12 cellular contexts compared by ENCODE assay signal in genomic region chr5:139383993-139384590, GRCh38. TPM values are rescaled to one million over a fixed set of nuclear protein-coding genes. Genes with fewer than 3 reads are reported as not detected.
A peak's percentile ranks its signal among the peaks of the same experiment; 100 is the strongest.
DNase-seq lines count a peak whose midpoint lies in the region; ATAC-seq and TF ChIP-seq lines count a peak whose summit lies in the region.
"Had no signal": no experiment of that assay in that cellular context is flagged by ENCODE, and none has a peak within 500 bp of the region (broad histone marks: within the 10 kb centered on the region; RNA-seq: fewer than 3 reads in every experiment).

No MANE protein-coding gene starts in this region.

- H3K4me3 Mint-ChIP-seq in activated naive CD4-positive, alpha-beta T cell treated with anti-CD3 and anti-CD28 coated beads, Interleukin-2, amount 10 ng/mL, durations not matched to agents 7 days and 5 days, result peak overlapping the region; percentile 70
- H3K4me3 Mint-ChIP-seq in activated naive CD4-positive, alpha-beta T cell treated with anti-CD3 and anti-CD28 coated beads for 36 hours, result no peak overlapping the region
- peak overlapping the region; percentile 69 for H3K4me3 Mint-ChIP-seq in activated CD8-positive, alpha-beta T cell treated with anti-CD3 and anti-CD28 coated beads, Interleukin-2, amount 10 ng/mL, durations not matched to agents 7 days and 5 days

- no peak for DNase-seq in activated naive CD4-positive, alpha-beta T cell treated with anti-CD3 and anti-CD28 coated beads, Interleukin-2, amount 10 ng/mL, durations not matched to agents 7 days and 5 days
- no peak for DNase-seq in activated naive CD4-positive, alpha-beta T cell treated with anti-CD3 and anti-CD28 coated beads for 36 hours
- no peak for DNase-seq in activated CD8-positive, alpha-beta T cell treated with anti-CD3 and anti-CD28 coated beads, Interleukin-2, amount 10 ng/mL, durations not matched to agents 7 days and 5 days
- DNase-seq in lower lobe of right lung (no peak), thyroid gland (peak; percentile 34 to 42), BE2C (no peak), AG08396 (ENCODE audit: low spot score) (no peak), NCI-H526 treated with DMSO at 0.1 percent for 48 hours (lab: John Stamatoyannopoulos, UW) (no peak)
- DNase-seq: foreskin fibroblast, NCI-H2029 treated with DMSO at 0.1 percent for 48 hours had no signal

- H3K9me3 Mint-ChIP-seq in activated naive CD4-positive, alpha-beta T cell treated with anti-CD3 and anti-CD28 coated beads, Interleukin-2, amount 10 ng/mL, durations not matched to agents 7 days and 5 days, result no peaks in the 10 kb centered on the region
- H3K9me3 Mint-ChIP-seq in activated naive CD4-positive, alpha-beta T cell treated with anti-CD3 and anti-CD28 coated beads for 36 hours, result no peaks in the 10 kb centered on the region
- no peaks in the 10 kb centered on the region for H3K9me3 Mint-ChIP-seq in activated CD8-positive, alpha-beta T cell treated with anti-CD3 and anti-CD28 coated beads, Interleukin-2, amount 10 ng/mL, durations not matched to agents 7 days and 5 days (ENCODE audit: insufficient read depth)

- TF ChIP-seq CTCF in lower lobe of right lung (IDR thresholded peaks at IDR 0.05), result no peak
- TF ChIP-seq CTCF in thyroid gland (IDR thresholded peaks at IDR 0.05), result no peak
- TF ChIP-seq CTCF in BE2C (IDR thresholded peaks at IDR 0.05; ENCODE audit: low read depth, low read length), result no peak

- no peak for ATAC-seq in activated CD8-positive, alpha-beta T cell treated with anti-CD3 and anti-CD28 coated beads, Interleukin-2, amount 10 ng/mL, durations not matched to agents 7 days and 5 days
- no peak for ATAC-seq in lower lobe of right lung

- intact Hi-C loops in activated naive CD4-positive, alpha-beta T cell treated with anti-CD3 and anti-CD28 coated beads for 36 hours (cut with micrococcal nuclease), result no loop called here
- intact Hi-C loops in lower lobe of right lung (cut with DNase I) (no loop called here), thyroid gland (cut with DNase I) (no loop called here)

- H3K36me3 Mint-ChIP-seq in activated naive CD4-positive, alpha-beta T cell treated with anti-CD3 and anti-CD28 coated beads, Interleukin-2, amount 10 ng/mL, durations not matched to agents 7 days and 5 days, result no peaks in the 10 kb centered on the region
- no peaks in the 10 kb centered on the region for H3K36me3 Mint-ChIP-seq in activated naive CD4-positive, alpha-beta T cell treated with anti-CD3 and anti-CD28 coated beads for 36 hours (ENCODE audit: low read depth)
- peaks cover 3% of the 10 kb centered on the region for H3K36me3 Mint-ChIP-seq in activated CD8-positive, alpha-beta T cell treated with anti-CD3 and anti-CD28 coated beads, Interleukin-2, amount 10 ng/mL, durations not matched to agents 7 days and 5 days (ENCODE audit: low read depth)

- H3K27ac ChIP-seq in lower lobe of right lung (peak overlapping the region; percentile 80), thyroid gland (no peak overlapping the region)

- H3K4me1 ChIP-seq in lower lobe of right lung (peaks cover 18% of the 10 kb centered on the region), thyroid gland (peaks cover 12 to 29% of the 10 kb centered on the region in 2 donors), BE2C (peaks cover 19% of the 10 kb centered on the region)

- no peaks in the 10 kb centered on the region for H3K36me3 ChIP-seq in lower lobe of right lung
- no peaks in the 10 kb centered on the region for H3K36me3 ChIP-seq in thyroid gland
- H3K36me3 ChIP-seq in BE2C, result no peaks in the 10 kb centered on the region
- H3K36me3 ChIP-seq: right atrium auricular region had no signal

- CTCF ChIA-PET in activated naive CD4-positive, alpha-beta T cell treated with anti-CD3 and anti-CD28 coated beads, Interleukin-2, amount 10 ng/mL, durations not matched to agents 7 days and 5 days (lab: Charles Lee), result no interaction called here
- CTCF ChIA-PET in activated naive CD4-positive, alpha-beta T cell treated with anti-CD3 and anti-CD28 coated beads for 36 hours (lab: Charles Lee), result no interaction called here
- CTCF ChIA-PET in activated CD8-positive, alpha-beta T cell treated with anti-CD3 and anti-CD28 coated beads, Interleukin-2, amount 10 ng/mL, durations not matched to agents 7 days and 5 days (lab: Charles Lee), result interaction anchor here (1.2 kb wide), 1 partner anchor 42 kb away, joined by 3 read pairs; no protein-coding TSS in a partner anchor

- H3K27ac Mint-ChIP-seq in activated naive CD4-positive, alpha-beta T cell treated with anti-CD3 and anti-CD28 coated beads, Interleukin-2, amount 10 ng/mL, durations not matched to agents 7 days and 5 days, result peak overlapping the region; percentile 89
- no peak overlapping the region for H3K27ac Mint-ChIP-seq in activated naive CD4-positive, alpha-beta T cell treated with anti-CD3 and anti-CD28 coated beads for 36 hours
- peak overlapping the region; percentile 96 for H3K27ac Mint-ChIP-seq in activated CD8-positive, alpha-beta T cell treated with anti-CD3 and anti-CD28 coated beads, Interleukin-2, amount 10 ng/mL, durations not matched to agents 7 days and 5 days

- WGBS in thyroid gland, 2 donors, result 66 to 81% methylated on average over 6 of the region's 7 CpGs

- no peaks in the 10 kb centered on the region for H3K27me3 Mint-ChIP-seq in activated naive CD4-positive, alpha-beta T cell treated with anti-CD3 and anti-CD28 coated beads, Interleukin-2, amount 10 ng/mL, durations not matched to agents 7 days and 5 days
- H3K27me3 Mint-ChIP-seq in activated naive CD4-positive, alpha-beta T cell treated with anti-CD3 and anti-CD28 coated beads for 36 hours (ENCODE audit: low read depth), result no peaks in the 10 kb centered on the region
- no peaks in the 10 kb centered on the region for H3K27me3 Mint-ChIP-seq in activated CD8-positive, alpha-beta T cell treated with anti-CD3 and anti-CD28 coated beads, Interleukin-2, amount 10 ng/mL, durations not matched to agents 7 days and 5 days (ENCODE audit: low read depth)

- POLR2A ChIA-PET in activated CD8-positive, alpha-beta T cell treated with anti-CD3 and anti-CD28 coated beads, Interleukin-2, amount 10 ng/mL, durations not matched to agents 7 days and 5 days (lab: Charles Lee), result interaction anchor here (1.2 to 1.7 kb wide), 2 partner anchors 8 to 42 kb away, joined by 4 to 5 read pairs; no protein-coding TSS in a partner anchor

- H3K27me3 ChIP-seq in lower lobe of right lung (ENCODE audit: low read depth), result no peaks in the 10 kb centered on the region
- no peaks in the 10 kb centered on the region for H3K27me3 ChIP-seq in thyroid gland
- no peaks in the 10 kb centered on the region for H3K27me3 ChIP-seq in BE2C
- H3K27me3 ChIP-seq: right atrium auricular region had no signal

- H3K4me3 ChIP-seq in lower lobe of right lung, result no peak overlapping the region
- no peak overlapping the region for H3K4me3 ChIP-seq in thyroid gland (replicated peaks in 1 of 3)
- no peak overlapping the region for H3K4me3 ChIP-seq in BE2C (ENCODE audit: low read depth, low read length)

- H3K9me3 ChIP-seq in lower lobe of right lung (no peaks in the 10 kb centered on the region), thyroid gland (no peaks in the 10 kb centered on the region), BE2C (no peaks in the 10 kb centered on the region)
- H3K9me3 ChIP-seq: right atrium auricular region had no signal

- peaks cover 44% of the 10 kb centered on the region for H3K4me1 Mint-ChIP-seq in activated naive CD4-positive, alpha-beta T cell treated with anti-CD3 and anti-CD28 coated beads, Interleukin-2, amount 10 ng/mL, durations not matched to agents 7 days and 5 days
- peaks cover 20% of the 10 kb centered on the region for H3K4me1 Mint-ChIP-seq in activated naive CD4-positive, alpha-beta T cell treated with anti-CD3 and anti-CD28 coated beads for 36 hours (ENCODE audit: low read depth)
- H3K4me1 Mint-ChIP-seq in activated CD8-positive, alpha-beta T cell treated with anti-CD3 and anti-CD28 coated beads, Interleukin-2, amount 10 ng/mL, durations not matched to agents 7 days and 5 days (ENCODE audit: low read depth), result peaks cover 55% of the 10 kb centered on the region

- TF ChIP-seq POLR2A in thyroid gland (IDR thresholded peaks at IDR 0.05), result no peak

RNA-seq across cellular contexts. Expression of gene SLC23A1, which starts 1.0 kb away (rescaled TPM):
- total RNA-seq in activated naive CD4-positive, alpha-beta T cell treated with anti-CD3 and anti-CD28 coated beads for 36 hours, result under 1 TPM in 1 of 2 experiments, not detected in 1; 0.62 TPM
- 1 to 10 TPM; 1.2 to 1.5 TPM for total RNA-seq in activated CD8-positive, alpha-beta T cell treated with anti-CD3 and anti-CD28 coated beads, Interleukin-2, amount 10 ng/mL, durations not matched to agents 7 days and 5 days
- 1.4 TPM for total RNA-seq in lower lobe of right lung
- not detected for total RNA-seq in thyroid gland
- not detected for polyA plus RNA-seq in BE2C (2012; ENCODE audit: insufficient read depth, insufficient read length, low read depth)
- total RNA-seq: right atrium auricular region, RPMI7951 had no signal

RNA-seq across cellular contexts. Expression of gene MZB1, which starts 5.6 kb away (rescaled TPM):
- 1 to 10 TPM; 2.0 to 2.8 TPM for total RNA-seq in activated naive CD4-positive, alpha-beta T cell treated with anti-CD3 and anti-CD28 coated beads for 36 hours
- 10 to 100 TPM; 19.0 to 19.9 TPM for total RNA-seq in activated CD8-positive, alpha-beta T cell treated with anti-CD3 and anti-CD28 coated beads, Interleukin-2, amount 10 ng/mL, durations not matched to agents 7 days and 5 days
- total RNA-seq in lower lobe of right lung, result 7.8 TPM
- total RNA-seq in thyroid gland, result 1 to 10 TPM in 2 of 4 donors, not detected in 2; 1.1 to 6.0 TPM
- 0.42 TPM for polyA plus RNA-seq in BE2C (2012; ENCODE audit: insufficient read depth, insufficient read length, low read depth)
- total RNA-seq: RPMI7951 had no signal

RNA-seq across cellular contexts. Expression of gene PROB1, which starts 10.8 kb away (rescaled TPM):
- 1 to 10 TPM; 1.1 to 1.2 TPM for total RNA-seq in activated naive CD4-positive, alpha-beta T cell treated with anti-CD3 and anti-CD28 coated beads for 36 hours
- 1 to 10 TPM; 5.2 to 6.2 TPM for total RNA-seq in activated CD8-positive, alpha-beta T cell treated with anti-CD3 and anti-CD28 coated beads, Interleukin-2, amount 10 ng/mL, durations not matched to agents 7 days and 5 days
- total RNA-seq in lower lobe of right lung (0.86 TPM), thyroid gland (1 to 10 TPM; 1.6 to 4.2 (median 1.9) TPM)
- 1.9 TPM for polyA plus RNA-seq in BE2C (2012; ENCODE audit: insufficient read depth, insufficient read length, low read depth)

RNA-seq across cellular contexts. Expression of gene SPATA24, which starts 19.8 kb away (rescaled TPM):
- total RNA-seq in activated naive CD4-positive, alpha-beta T cell treated with anti-CD3 and anti-CD28 coated beads for 36 hours, result 1 to 10 TPM; 6.0 to 7.4 TPM
- total RNA-seq in activated CD8-positive, alpha-beta T cell treated with anti-CD3 and anti-CD28 coated beads, Interleukin-2, amount 10 ng/mL, durations not matched to agents 7 days and 5 days, result 1 to 10 TPM; 3.8 to 4.0 TPM
- total RNA-seq in lower lobe of right lung, result 3.5 TPM
- total RNA-seq in thyroid gland, result 10 to 100 TPM in 1 of 4 donors, 1 to 10 TPM in 3; 6.5 to 14.2 (median 7.3) TPM
- polyA plus RNA-seq in BE2C (2012; ENCODE audit: insufficient read depth, insufficient read length, low read depth), result 4.8 TPM

RNA-seq across cellular contexts. Expression of gene PAIP2, which starts 42.4 kb away (rescaled TPM):
- total RNA-seq in activated naive CD4-positive, alpha-beta T cell treated with anti-CD3 and anti-CD28 coated beads for 36 hours, result 10 to 100 TPM; 68.8 to 74.3 TPM
- 10 to 100 TPM; 90.7 to 93.5 TPM for total RNA-seq in activated CD8-positive, alpha-beta T cell treated with anti-CD3 and anti-CD28 coated beads, Interleukin-2, amount 10 ng/mL, durations not matched to agents 7 days and 5 days
- total RNA-seq in lower lobe of right lung (84.1 TPM), thyroid gland (100 to 1,000 TPM in 3 of 4 donors, 10 to 100 TPM in 1; 92.7 to 136 (median 117) TPM)
- polyA plus RNA-seq in BE2C (2012; ENCODE audit: insufficient read depth, insufficient read length, low read depth), result 185 TPM

Comparison
In these comparisons a context has a peak if more than half of its experiments do, and no peak if none do; other contexts are left out.
1. DNase-seq: peak in thyroid gland (2 of 2); none in activated naive CD4-positive, alpha-beta T cell treated with anti-CD3 and anti-CD28 coated beads, Interleukin-2, amount 10 ng/mL, durations not matched to agents 7 days and 5 days (single experiment), activated naive CD4-positive, alpha-beta T cell treated with anti-CD3 and anti-CD28 coated beads for 36 hours (single experiment), activated CD8-positive, alpha-beta T cell treated with anti-CD3 and anti-CD28 coated beads, Interleukin-2, amount 10 ng/mL, durations not matched to agents 7 days and 5 days (single experiment), lower lobe of right lung (single experiment), BE2C (single experiment), AG08396 (single experiment) and NCI-H526 treated with DMSO at 0.1 percent for 48 hours (single experiment).